Comparison of ENCODE assay signal across 8 cellular contexts in genomic region chr7:143385891-143386781, GRCh38. TPM values are rescaled to one million over a fixed set of nuclear protein-coding genes. Genes with fewer than 3 reads are reported as not detected.
DNase-seq lines count a peak whose midpoint lies in the region; ATAC-seq lines count a peak whose summit lies in the region.
"Had no signal": no experiment of that assay in that cellular context is flagged by ENCODE, and none has a peak within 500 bp of the region (broad histone marks: within the 10 kb centered on the region; RNA-seq: fewer than 3 reads in every experiment).

No MANE protein-coding gene starts in this region.

- H3K9ac ChIP-seq in GM23248: no peak overlapping the region

- peaks cover 77% of the 10 kb centered on the region for H3K79me2 ChIP-seq in GM23248 (ENCODE audit: insufficient read depth)

- peaks cover 13% of the 10 kb centered on the region for H3K36me3 Mint-ChIP-seq in T-cell

- H3K4me3 Mint-ChIP-seq in T-cell: no peak overlapping the region
- H3K4me3 Mint-ChIP-seq in stimulated activated naive CD8-positive, alpha-beta T cell treated with anti-CD3 and anti-CD28 coated beads, Interleukin-15, amount 100 ng/mL, for 72 hours: no peak overlapping the region
- H3K4me3 Mint-ChIP-seq: dendritic cell treated with granulocyte-macrophage colony-stimulating factor and Interleukin-4, amounts not matched to agents 40 ng/mL and 50 ng/mL, for 4 days had no signal

- ATAC-seq in T-cell (replicated peaks in 1 of 4) (peak; percentile 60 to 68 (median 66)), left cardiac atrium (peak in 1 of 2 donors; percentile 1)
- ATAC-seq in stimulated activated naive CD8-positive, alpha-beta T cell treated with anti-CD3 and anti-CD28 coated beads, Interleukin-15, amount 100 ng/mL, for 72 hours: peak; percentile 36

- intact Hi-C loops in left cardiac atrium (cut with DNase I): no loop called here

- peak overlapping the region; percentile 19; the same call in 1 of the 2 replicates for H3K27ac ChIP-seq in GM23248

- no peaks in the 10 kb centered on the region for H3K9me2 ChIP-seq in GM23248 (ENCODE audit: insufficient read depth)

- peak overlapping the region; percentile 20; the same call in 1 of the 2 replicates for H3K4me3 ChIP-seq in GM23248

- H3K27me3 Mint-ChIP-seq in T-cell: no peaks in the 10 kb centered on the region
- no peaks in the 10 kb centered on the region for H3K27me3 Mint-ChIP-seq in stimulated activated naive CD8-positive, alpha-beta T cell treated with anti-CD3 and anti-CD28 coated beads, Interleukin-15, amount 100 ng/mL, for 72 hours
- H3K27me3 Mint-ChIP-seq: dendritic cell treated with granulocyte-macrophage colony-stimulating factor and Interleukin-4, amounts not matched to agents 40 ng/mL and 50 ng/mL, for 4 days had no signal

- peak; percentile 19 for DNase-seq in GM23248
- peak in 23 of 34 experiments; percentile 24 to 62 (median 37) for DNase-seq in T-cell
- DNase-seq in left cardiac atrium: peak; percentile 41
- DNase-seq in stimulated activated naive CD8-positive, alpha-beta T cell treated with anti-CD3 and anti-CD28 coated beads, Interleukin-15, amount 100 ng/mL, for 72 hours: no peak
- no peak for DNase-seq in H4 (ENCODE audit: low spot score)
- DNase-seq in NCI-H1105 (lab: John Stamatoyannopoulos, UW): no peak
- DNase-seq in NCI-H526 (lab: John Stamatoyannopoulos, UW): no peak

- H3K9me3 ChIP-seq in GM23248 (ENCODE audit: low read depth): no peaks in the 10 kb centered on the region

- POLR2A ChIA-PET in T-cell (lab: Charles Lee): interaction anchor here in 1 of 2 donors (0.6 kb wide), 1 partner anchor 525 kb away, joined by 3 read pairs; no protein-coding TSS in a partner anchor

- CTCF ChIA-PET in T-cell (lab: Charles Lee): interaction anchor here (0.7 to 1.1 kb wide), 3 partner anchors 11 to 1048 kb away, joined by 3 to 10 read pairs (median 8); no protein-coding TSS in a partner anchor

- peaks cover 25% of the 10 kb centered on the region for H4K20me1 ChIP-seq in GM23248 (ENCODE audit: insufficient read depth)

- H3K4me1 ChIP-seq in GM23248 (ENCODE audit: insufficient read depth): peaks cover 40% of the 10 kb centered on the region

- peak overlapping the region; percentile 30 for H3K4me2 ChIP-seq in GM23248 (ENCODE audit: unreplicated experiment)

- peaks cover 26% of the 10 kb centered on the region for H3K36me3 ChIP-seq in GM23248 (ENCODE audit: low read depth)

- WGBS in GM23248 (ENCODE audit: low coverage in 1 of 2, low lambda C conversion rate in 2 of 2, missing lambda C conversion rate in 2 of 2), 2 experiments: 90 to 91% methylated on average over 19 of the region's 19 CpGs

- H3K27ac Mint-ChIP-seq in T-cell: no peak overlapping the region
- no peak overlapping the region for H3K27ac Mint-ChIP-seq in stimulated activated naive CD8-positive, alpha-beta T cell treated with anti-CD3 and anti-CD28 coated beads, Interleukin-15, amount 100 ng/mL, for 72 hours
- H3K27ac Mint-ChIP-seq: dendritic cell treated with granulocyte-macrophage colony-stimulating factor and Interleukin-4, amounts not matched to agents 40 ng/mL and 50 ng/mL, for 4 days had no signal

- in situ Hi-C loops in GM23248 (cut with MboI): no loop called here

- no peak overlapping the region for H2AFZ ChIP-seq in GM23248

- H3F3A ChIP-seq in GM23248 (ENCODE audit: insufficient read depth): peaks cover 75% of the 10 kb centered on the region

- peaks cover 13 to 18% (median 15%) of the 10 kb centered on the region in 3 donors for H3K4me1 Mint-ChIP-seq in T-cell
- H3K4me1 Mint-ChIP-seq in stimulated activated naive CD8-positive, alpha-beta T cell treated with anti-CD3 and anti-CD28 coated beads, Interleukin-15, amount 100 ng/mL, for 72 hours: peaks cover 17% of the 10 kb centered on the region

- no peaks in the 10 kb centered on the region for H3K9me3 Mint-ChIP-seq in T-cell
- no peaks in the 10 kb centered on the region for H3K9me3 Mint-ChIP-seq in stimulated activated naive CD8-positive, alpha-beta T cell treated with anti-CD3 and anti-CD28 coated beads, Interleukin-15, amount 100 ng/mL, for 72 hours
- H3K9me3 Mint-ChIP-seq: dendritic cell treated with granulocyte-macrophage colony-stimulating factor and Interleukin-4, amounts not matched to agents 40 ng/mL and 50 ng/mL, for 4 days had no signal

- no peaks in the 10 kb centered on the region for H3K27me3 ChIP-seq in GM23248 (replicated peaks; ENCODE audit: insufficient read depth)

RNA-seq across cellular contexts. Expression of gene ZYX, which starts 5.0 kb away (rescaled TPM):
- total RNA-seq in GM23248 (2014; rRNA removed; shearing (Covaris generic)): 140 and 148 TPM in 2 replicates
- 380 and 396 TPM in 2 replicates for polyA plus RNA-seq in GM23248 (2016; fragmentation: Nextera tagmentation; extraction: Ambion mirVana)
- total RNA-seq in T-cell: 100 to 1,000 TPM; 107 to 186 (median 159) TPM
- 100 to 1,000 TPM in 1 of 2 donors, 10 to 100 TPM in 1; 79.1 to 156 TPM for total RNA-seq in left cardiac atrium
- total RNA-seq in H4 (2014; rRNA removed; shearing (Covaris generic)): 31.2 and 43.3 TPM in 2 replicates

RNA-seq across cellular contexts. Expression of gene EPHA1, which starts 22.5 kb away (rescaled TPM):
- not detected in 2 replicates for total RNA-seq in GM23248 (2014; rRNA removed; shearing (Covaris generic))
- polyA plus RNA-seq in GM23248 (2016; fragmentation: Nextera tagmentation; extraction: Ambion mirVana): 0.80 and 0.83 TPM in 2 replicates
- total RNA-seq in T-cell (10 to 100 TPM; 23.8 to 49.8 (median 43.5) TPM), left cardiac atrium (under 1 TPM; 0.16 to 0.71 TPM)
- total RNA-seq in H4 (2014; rRNA removed; shearing (Covaris generic)): not detected in 2 replicates

RNA-seq across cellular contexts. Expression of gene FAM131B, which starts 23.6 kb away (rescaled TPM):
- total RNA-seq in GM23248 (2014; rRNA removed; shearing (Covaris generic)): 3.0 TPM in 2 replicates
- polyA plus RNA-seq in GM23248 (2016; fragmentation: Nextera tagmentation; extraction: Ambion mirVana): 0.50 and 1.1 TPM in 2 replicates
- total RNA-seq in T-cell (1 to 10 TPM in 3 of 5 donors, under 1 TPM in 2; 0.08 to 3.6 (median 2.1) TPM), left cardiac atrium (under 1 TPM; 0.29 to 0.97 TPM)
- total RNA-seq in H4 (2014; rRNA removed; shearing (Covaris generic)): 2.0 and 3.1 TPM in 2 replicates

RNA-seq across cellular contexts. Expression of gene TAS2R60, which starts 57.1 kb away (rescaled TPM):
- not detected in 2 replicates for total RNA-seq in GM23248 (2014; rRNA removed; shearing (Covaris generic))
- polyA plus RNA-seq in GM23248 (2016; fragmentation: Nextera tagmentation; extraction: Ambion mirVana): not detected in 2 replicates
- total RNA-seq in T-cell (1 to 10 TPM in 2 of 5 donors, under 1 TPM in 2, not detected in 1; 0.38 to 2.4 (median 1.0) TPM), left cardiac atrium (not detected)
- total RNA-seq in H4 (2014; rRNA removed; shearing (Covaris generic)): not detected in 2 replicates

Comparison
In these comparisons a context has a peak if more than half of its experiments do, and no peak if none do; other contexts are left out.
1. DNase-seq: peak in GM23248 (single experiment), T-cell (23 of 34) and left cardiac atrium (single experiment); none in stimulated activated naive CD8-positive, alpha-beta T cell treated with anti-CD3 and anti-CD28 coated beads, Interleukin-15, amount 100 ng/mL, for 72 hours (0 of 2), H4 (single experiment), NCI-H1105 (single experiment) and NCI-H526 (0 of 2).
2. RNA of gene EPHA1, which starts 22.5 kb away (total RNA-seq): 23.8 to 49.8 TPM in T-cell; 0.16 to 0.71 TPM in left cardiac atrium, not detected in GM23248 and not detected in H4; every median in the first group is over 10 times any median in the second.